In the genomic region with DNA sequence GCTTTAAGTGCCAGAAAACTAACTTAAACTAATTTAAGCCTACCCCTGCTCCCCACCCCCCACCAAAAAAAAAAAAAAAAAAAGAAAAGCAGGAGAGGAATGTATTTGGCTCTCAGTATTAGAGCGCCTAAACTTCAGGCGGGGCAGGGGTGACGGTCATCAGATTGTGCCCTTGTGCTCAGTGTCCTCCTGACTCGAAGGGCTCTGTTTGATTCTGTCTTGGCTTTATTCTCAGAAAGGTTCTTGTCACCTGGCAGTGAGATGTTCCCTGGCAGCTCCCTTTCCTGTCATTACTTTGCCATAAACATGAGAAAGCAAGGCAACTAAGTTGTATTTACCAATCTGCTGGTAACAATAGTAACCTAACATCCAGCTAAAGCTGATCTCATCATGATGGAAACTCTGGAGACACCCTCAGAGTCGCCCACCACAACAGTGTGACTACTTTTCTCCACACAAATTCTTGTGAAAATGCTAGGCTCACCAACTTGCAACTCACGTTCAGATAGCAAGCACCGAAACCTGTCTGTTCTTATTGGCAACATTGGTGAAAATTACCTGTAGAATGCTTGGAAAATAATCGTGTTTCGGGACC, we compare ENCODE assay signal across 3 cellular contexts.
TF ChIP-seq lines count a peak whose summit lies in the region.

No MANE protein-coding gene starts in this region.

TF ChIP-seq in GM23338, 12 proteins besides CTCF, POLR2A, EP300 and RAD21:
- TF ChIP-seq CREB1 (CRISPR knock-in tag; IDR thresholded peaks at IDR 0.05; ENCODE audit: low read depth) (no peak), POLR2AphosphoS5 (IDR thresholded peaks at IDR 0.05; ENCODE audit: low read depth) (no peak)

TF ChIP-seq in H1, 55 proteins besides CTCF, POLR2A, EP300 and RAD21:
- TF ChIP-seq TAF7 (optimal IDR thresholded peaks at IDR 0.05; ENCODE audit: borderline replicate concordance, low read depth, low read length), result no peak

TF ChIP-seq in SK-N-SH, 30 proteins besides CTCF, POLR2A, EP300 and RAD21:
- TF ChIP-seq TAF1 (IDR thresholded peaks at IDR 0.05; ENCODE audit: borderline replicate concordance, low read depth, low read length) (no peak), FOSL2 (IDR thresholded peaks at IDR 0.05; ENCODE audit: borderline replicate concordance, low read depth) (no peak)
- TF ChIP-seq, protein P1, sequence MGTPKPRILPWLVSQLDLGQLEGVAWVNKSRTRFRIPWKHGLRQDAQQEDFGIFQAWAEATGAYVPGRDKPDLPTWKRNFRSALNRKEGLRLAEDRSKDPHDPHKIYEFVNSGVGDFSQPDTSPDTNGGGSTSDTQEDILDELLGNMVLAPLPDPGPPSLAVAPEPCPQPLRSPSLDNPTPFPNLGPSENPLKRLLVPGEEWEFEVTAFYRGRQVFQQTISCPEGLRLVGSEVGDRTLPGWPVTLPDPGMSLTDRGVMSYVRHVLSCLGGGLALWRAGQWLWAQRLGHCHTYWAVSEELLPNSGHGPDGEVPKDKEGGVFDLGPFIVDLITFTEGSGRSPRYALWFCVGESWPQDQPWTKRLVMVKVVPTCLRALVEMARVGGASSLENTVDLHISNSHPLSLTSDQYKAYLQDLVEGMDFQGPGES (IDR thresholded peaks at IDR 0.05; ENCODE audit: low read depth, low read length), result no peak
